In genomic region chr4:129146639-129147038, GRCh38 we compare ENCODE assay signal across 1 cellular context.
TF ChIP-seq lines count a peak whose summit lies in the region.

No MANE protein-coding gene starts in this region.

TF ChIP-seq in HepG2, 621 proteins besides CTCF, POLR2A, EP300 and RAD21:
- TF ChIP-seq, protein P1, sequence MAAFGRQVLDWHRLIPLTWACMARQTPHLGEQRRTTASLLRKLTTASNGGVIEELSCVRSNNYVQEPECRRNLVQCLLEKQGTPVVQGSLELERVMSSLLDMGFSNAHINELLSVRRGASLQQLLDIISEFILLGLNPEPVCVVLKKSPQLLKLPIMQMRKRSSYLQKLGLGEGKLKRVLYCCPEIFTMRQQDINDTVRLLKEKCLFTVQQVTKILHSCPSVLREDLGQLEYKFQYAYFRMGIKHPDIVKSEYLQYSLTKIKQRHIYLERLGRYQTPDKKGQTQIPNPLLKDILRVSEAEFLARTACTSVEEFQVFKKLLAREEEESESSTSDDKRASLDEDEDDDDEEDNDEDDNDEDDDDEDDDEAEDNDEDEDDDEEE (CRISPR knock-in tag; IDR thresholded peaks at IDR 0.05) = no peak
- TF ChIP-seq HNRNPH1 (optimal IDR thresholded peaks at IDR 0.05; ENCODE audit: low read depth, low read length) (no peak), NR2F1 (CRISPR knock-in tag; IDR thresholded peaks at IDR 0.05) (no peak), SRSF1 (optimal IDR thresholded peaks at IDR 0.05; ENCODE audit: low read depth, low read length) (no peak), BHLHE40 (IDR thresholded peaks at IDR 0.05; ENCODE audit: low read length) (no peak), RBFOX2 (IDR thresholded peaks at IDR 0.05; ENCODE audit: low read depth, low read length) (no peak), SETDB1 (CRISPR knock-in tag; IDR thresholded peaks at IDR 0.05; ENCODE audit: borderline replicate concordance) (no peak), CENPT (CRISPR knock-in tag; IDR thresholded peaks at IDR 0.05; ENCODE audit: low read depth) (no peak), NFKBIZ (CRISPR knock-in tag; IDR thresholded peaks at IDR 0.05) (no peak), NCOA2 (CRISPR knock-in tag; IDR thresholded peaks at IDR 0.05) (no peak), SALL2 (CRISPR knock-in tag; IDR thresholded peaks at IDR 0.05) (no peak), AHR (CRISPR knock-in tag; IDR thresholded peaks at IDR 0.05) (no peak), ZNF276 (CRISPR knock-in tag; IDR thresholded peaks at IDR 0.05; ENCODE audit: low read depth) (no peak), MED1 (CRISPR knock-in tag; IDR thresholded peaks at IDR 0.05) (no peak)
- TF ChIP-seq, protein P2, sequence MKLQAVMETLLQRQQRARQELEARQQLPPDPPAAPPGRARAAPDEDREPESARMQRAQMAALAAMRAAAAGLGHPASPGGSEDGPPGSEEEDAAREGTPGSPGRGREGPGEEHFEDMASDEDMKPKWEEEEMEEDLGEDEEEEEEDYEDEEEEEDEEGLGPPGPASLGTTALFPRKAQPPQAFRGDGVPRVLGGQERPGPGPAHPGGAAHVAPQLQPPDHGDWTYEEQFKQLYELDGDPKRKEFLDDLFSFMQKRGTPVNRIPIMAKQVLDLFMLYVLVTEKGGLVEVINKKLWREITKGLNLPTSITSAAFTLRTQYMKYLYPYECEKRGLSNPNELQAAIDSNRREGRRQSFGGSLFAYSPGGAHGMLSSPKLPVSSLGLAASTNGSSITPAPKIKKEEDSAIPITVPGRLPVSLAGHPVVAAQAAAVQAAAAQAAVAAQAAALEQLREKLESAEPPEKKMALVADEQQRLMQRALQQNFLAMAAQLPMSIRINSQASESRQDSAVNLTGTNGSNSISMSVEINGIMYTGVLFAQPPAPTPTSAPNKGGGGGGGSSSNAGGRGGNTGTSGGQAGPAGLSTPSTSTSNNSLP (IDR thresholded peaks at IDR 0.05; ENCODE audit: low read depth, low read length) = no peak
- TF ChIP-seq, protein P3, sequence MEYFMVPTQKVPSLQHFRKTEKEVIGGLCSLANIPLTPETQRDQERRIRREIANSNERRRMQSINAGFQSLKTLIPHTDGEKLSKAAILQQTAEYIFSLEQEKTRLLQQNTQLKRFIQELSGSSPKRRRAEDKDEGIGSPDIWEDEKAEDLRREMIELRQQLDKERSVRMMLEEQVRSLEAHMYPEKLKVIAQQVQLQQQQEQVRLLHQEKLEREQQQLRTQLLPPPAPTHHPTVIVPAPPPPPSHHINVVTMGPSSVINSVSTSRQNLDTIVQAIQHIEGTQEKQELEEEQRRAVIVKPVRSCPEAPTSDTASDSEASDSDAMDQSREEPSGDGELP (IDR thresholded peaks at IDR 0.05; ENCODE audit: borderline replicate concordance, low read depth) = no peak
- TF ChIP-seq, protein P4, sequence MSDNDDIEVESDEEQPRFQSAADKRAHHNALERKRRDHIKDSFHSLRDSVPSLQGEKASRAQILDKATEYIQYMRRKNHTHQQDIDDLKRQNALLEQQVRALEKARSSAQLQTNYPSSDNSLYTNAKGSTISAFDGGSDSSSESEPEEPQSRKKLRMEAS (IDR thresholded peaks at IDR 0.05) = no peak
